ENCODE assay signal across 24 cellular contexts in genomic region chr5:172676914-172677475, GRCh38. TPM values are rescaled to one million over a fixed set of nuclear protein-coding genes. Genes with fewer than 3 reads are reported as not detected.
DNase-seq lines count a peak whose midpoint lies in the region; ATAC-seq, FAIRE-seq and TF ChIP-seq lines count a peak whose summit lies in the region.
"Had no signal": no experiment of that assay in that cellular context is flagged by ENCODE, and none has a peak within 500 bp of the region (broad histone marks: within the 10 kb centered on the region; RNA-seq: fewer than 3 reads in every experiment).

No MANE protein-coding gene starts in this region.

- H3K27me3 ChIP-seq in left ventricle myocardium inferior (ENCODE audit: low read depth) = no peaks in the 10 kb centered on the region
- no peaks in the 10 kb centered on the region for H3K27me3 ChIP-seq in heart right ventricle
- H3K27me3 ChIP-seq in K562 (ENCODE audit: control insufficient read depth in 2 of 2, insufficient read depth in 2 of 2, low read length in 2 of 2) = peaks cover 5 to 28% of the 10 kb centered on the region in 2 experiments; a peak in 3 of 5 replicates
- no peaks in the 10 kb centered on the region for H3K27me3 ChIP-seq in upper lobe of right lung
- H3K27me3 ChIP-seq: BLaER1 had no signal

- no peak for TF ChIP-seq POLR2A in K562 (conservative IDR thresholded peaks at IDR 0.05)

- ATAC-seq in heart right ventricle (no peak), K562 (no peak), upper lobe of right lung (no peak)
- ATAC-seq: CD8-positive, alpha-beta T cell had no signal

- no peaks in the 10 kb centered on the region for H3K4me1 Mint-ChIP-seq in activated CD4-positive, alpha-beta memory T cell treated with anti-CD3 and anti-CD28 coated beads, Interleukin-2, amount 10 ng/mL, durations not matched to agents 7 days and 5 days
- H3K4me1 Mint-ChIP-seq: CD4-positive, CD25-positive, alpha-beta regulatory T cell had no signal

- peaks cover 6% of the 10 kb centered on the region for H3K27me3 Mint-ChIP-seq in activated CD4-positive, alpha-beta memory T cell treated with anti-CD3 and anti-CD28 coated beads, Interleukin-2, amount 10 ng/mL, durations not matched to agents 7 days and 5 days

- no peak overlapping the region for H3K9ac ChIP-seq in K562 (ENCODE audit: insufficient read depth in 1 of 2, low read depth in 2 of 2, low read length in 2 of 2)
- H3K9ac ChIP-seq: BLaER1 had no signal

- H3K79me2 ChIP-seq in K562 (ENCODE audit: control insufficient read depth, insufficient read depth, low read length) = no peaks in the 10 kb centered on the region

- no peak overlapping the region for H3K4me2 ChIP-seq in K562 (ENCODE audit: insufficient read depth, low read length)
- H3K4me2 ChIP-seq: BLaER1 had no signal

- H2AFZ ChIP-seq in K562 (ENCODE audit: low read depth, low read length) = no peak overlapping the region

- H3K4me1 ChIP-seq in left ventricle myocardium inferior (peaks cover 99% of the 10 kb centered on the region), heart right ventricle (peaks cover 7 to 100% (median 69%) of the 10 kb centered on the region in 9 donors), K562 (replicated peaks in 1 of 2; ENCODE audit: control insufficient read depth in 2 of 2, insufficient read depth in 2 of 2, low read length in 2 of 2) (peaks cover 2 to 8% of the 10 kb centered on the region in 2 experiments; a peak in 4 of 5 replicates), upper lobe of right lung (peaks cover 4% of the 10 kb centered on the region)

- intact Hi-C loops in left ventricle myocardium inferior (cut with micrococcal nuclease) (no loop called here), heart right ventricle (cut with DNase I) (no loop called here), K562 (cut with micrococcal nuclease) (no loop called here), posterior vena cava (cut with DNase I) (no loop called here), upper lobe of right lung (cut with DNase I) (no loop called here)

- WGBS in heart right ventricle, 2 donors = 83 to 87% methylated on average over 15 of the region's 15 CpGs
- WGBS in K562 (ENCODE audit: insufficient coverage, low coverage, missing lambda C conversion rate) = 4% methylated on average over 14 of the region's 15 CpGs

- H3K4me3 ChIP-seq in left ventricle myocardium inferior (no peak overlapping the region), heart right ventricle (no peak overlapping the region), K562 (no peak overlapping the region), upper lobe of right lung (no peak overlapping the region)
- H3K4me3 ChIP-seq: BLaER1 had no signal

- TF ChIP-seq RAD21 in K562 (CRISPR knock-in tag; conservative IDR thresholded peaks at IDR 0.05 in 1 of 2, IDR thresholded peaks at IDR 0.05 in 1 of 2) = no peak

- DNase-seq in left ventricle myocardium inferior = no peak
- no peak for DNase-seq in heart right ventricle
- no peak for DNase-seq in K562 (ENCODE audit: extremely low read depth in 1 of 4, low spot score in 3 of 4)
- DNase-seq in posterior vena cava (ENCODE audit: low spot score) = peak; percentile 56
- DNase-seq in upper lobe of right lung = peak; percentile 59
- DNase-seq in activated CD4-positive, alpha-beta memory T cell treated with anti-CD3 and anti-CD28 coated beads, Interleukin-2, amount 10 ng/mL, durations not matched to agents 7 days and 5 days = no peak
- no peak for DNase-seq in MV-4-11 (lab: John Stamatoyannopoulos, UW)
- no peak for DNase-seq in NCI-H1694 treated with DMSO at 0.1 percent for 48 hours (lab: John Stamatoyannopoulos, UW)
- DNase-seq: Caco-2; CD4-positive, CD25-positive, alpha-beta regulatory T cell; CD8-positive, alpha-beta T cell; DMS153; DND-41; H7; HCEC 1CT; HFFc6 had no signal

- no peak for FAIRE-seq in K562 (lab: Jason Lieb, UNC)
- FAIRE-seq: A204.1, G401.6, GM12892, H1 had no signal

- H3K9me1 ChIP-seq in K562 (ENCODE audit: control insufficient read depth, insufficient read depth, low read length) = no peaks in the 10 kb centered on the region

- TF ChIP-seq EP300 in K562 (IDR thresholded peaks at IDR 0.05; ENCODE audit: low read length) = no peak

- no peaks in the 10 kb centered on the region for H3K9me3 Mint-ChIP-seq in activated CD4-positive, alpha-beta memory T cell treated with anti-CD3 and anti-CD28 coated beads, Interleukin-2, amount 10 ng/mL, durations not matched to agents 7 days and 5 days
- H3K9me3 Mint-ChIP-seq: CD8-positive, alpha-beta T cell; HFFc6 had no signal

- CTCF ChIA-PET in K562 (lab: Yijun Ruan, JAX; ENCODE audit: low intra/inter-chr PET ratio) = no interaction called here
- CTCF ChIA-PET in activated CD4-positive, alpha-beta memory T cell treated with anti-CD3 and anti-CD28 coated beads, Interleukin-2, amount 10 ng/mL, durations not matched to agents 7 days and 5 days (lab: Charles Lee) = no interaction called here

- no peak overlapping the region for H3K4me3 Mint-ChIP-seq in activated CD4-positive, alpha-beta memory T cell treated with anti-CD3 and anti-CD28 coated beads, Interleukin-2, amount 10 ng/mL, durations not matched to agents 7 days and 5 days
- H3K4me3 Mint-ChIP-seq: B cell; CD4-positive, CD25-positive, alpha-beta regulatory T cell; CD8-positive, alpha-beta T cell; HFFc6 had no signal

- H3K9me3 ChIP-seq in left ventricle myocardium inferior (replicated peaks) (no peaks in the 10 kb centered on the region), heart right ventricle (no peaks in the 10 kb centered on the region), K562 (replicated peaks; ENCODE audit: control insufficient read depth, insufficient read depth, low read depth, low read length) (no peaks in the 10 kb centered on the region), upper lobe of right lung (no peaks in the 10 kb centered on the region)
- H3K9me3 ChIP-seq: BLaER1, Caco-2 had no signal

- in situ Hi-C loops in K562 (cut with MboI) = no loop called here

- no peak overlapping the region for H3K27ac Mint-ChIP-seq in activated CD4-positive, alpha-beta memory T cell treated with anti-CD3 and anti-CD28 coated beads, Interleukin-2, amount 10 ng/mL, durations not matched to agents 7 days and 5 days
- H3K27ac Mint-ChIP-seq: B cell; CD8-positive, alpha-beta T cell; HFFc6 had no signal

- POLR2A ChIA-PET in K562 (lab: Yijun Ruan, JAX) = no interaction called here
- POLR2A ChIA-PET in activated CD4-positive, alpha-beta memory T cell treated with anti-CD3 and anti-CD28 coated beads, Interleukin-2, amount 10 ng/mL, durations not matched to agents 7 days and 5 days (lab: Charles Lee) = interaction anchor here (0.9 kb wide), 1 partner anchor 257 kb away, joined by 3 read pairs; no protein-coding TSS in a partner anchor

- H4K20me1 ChIP-seq in K562 (replicated peaks; ENCODE audit: control insufficient read depth, insufficient read depth, low read length) = no peaks in the 10 kb centered on the region

- BruUV-seq in K562 (replicated peaks; lab: Mats Ljungman, UMichigan) = no TSS peak

- H3K36me3 Mint-ChIP-seq in activated CD4-positive, alpha-beta memory T cell treated with anti-CD3 and anti-CD28 coated beads, Interleukin-2, amount 10 ng/mL, durations not matched to agents 7 days and 5 days (ENCODE audit: low read depth) = no peaks in the 10 kb centered on the region
- H3K36me3 Mint-ChIP-seq: CD4-positive, CD25-positive, alpha-beta regulatory T cell; CD8-positive, alpha-beta T cell had no signal

- no peak for TF ChIP-seq CTCF in left ventricle myocardium inferior (IDR thresholded peaks at IDR 0.05; ENCODE audit: borderline replicate concordance)
- no peak for TF ChIP-seq CTCF in heart right ventricle (IDR thresholded peaks at IDR 0.05)
- no peak for TF ChIP-seq CTCF in K562 (IDR thresholded peaks at IDR 0.05 in 2 of 3, conservative IDR thresholded peaks at IDR 0.05 in 1 of 3; ENCODE audit: insufficient read depth in 2 of 3, low read depth in 1 of 3, low read length in 3 of 3)
- TF ChIP-seq CTCF in upper lobe of right lung (IDR thresholded peaks at IDR 0.05) = no peak

- H3K36me3 ChIP-seq in left ventricle myocardium inferior = peaks cover 31% of the 10 kb centered on the region
- H3K36me3 ChIP-seq in heart right ventricle = peaks cover 0 to 85% (median 10%) of the 10 kb centered on the region in 9 donors
- no peaks in the 10 kb centered on the region for H3K36me3 ChIP-seq in K562 (ENCODE audit: control insufficient read depth, insufficient read depth, low read length)
- H3K36me3 ChIP-seq in upper lobe of right lung = no peaks in the 10 kb centered on the region

- peak overlapping the region; percentile 97 for H3K27ac ChIP-seq in left ventricle myocardium inferior (replicated peaks)
- H3K27ac ChIP-seq in heart right ventricle = peak overlapping the region in 4 of 10 donors; percentile 7 to 66 (median 24)
- no peak overlapping the region for H3K27ac ChIP-seq in K562 (ENCODE audit: extremely low read depth, low read depth, low read length)
- H3K27ac ChIP-seq in upper lobe of right lung = no peak overlapping the region
- H3K27ac ChIP-seq: 22Rv1, C4-2B had no signal

TF ChIP-seq in K562, 482 proteins besides CTCF, POLR2A, EP300 and RAD21:
- TF ChIP-seq FOXJ2 (tag; IDR thresholded peaks at IDR 0.05) (no peak), NFIC (IDR thresholded peaks at IDR 0.05) (peak; percentile 18; the same call in 1 of the 2 replicates)

RNA-seq across cellular contexts. Expression of gene NEURL1B, which starts 35.9 kb away (rescaled TPM):
- total RNA-seq in left ventricle myocardium inferior (24.0 TPM), heart right ventricle (10 to 100 TPM; 14.4 to 45.8 (median 21.6) TPM), K562 (2014; rRNA removed) (not detected in 2 replicates), K562 (2014; rRNA removed; fragmentation: Illumina TruSeq; extraction: Trizol) (not detected in 2 replicates), K562 (2015; rRNA removed; fragmentation: Illumina TruSeq; extraction: Trizol) (not detected in 2 replicates), K562 (2021) (0.04 TPM in 2 replicates), posterior vena cava (10 to 100 TPM; 32.9 to 38.6 TPM), upper lobe of right lung (25.0 TPM)
- polyA plus RNA-seq in heart right ventricle (10 to 100 TPM; 16.7 to 29.1 TPM), K562 (2011; rRNA removed) (not detected in 2 replicates), K562 (2014; fragmentation: Illumina TruSeq; extraction: Trizol) (not detected in 2 replicates), K562 (2014; fragmentation: Nextera tagmentation; extraction: Ambion mirVana) (not detected), K562 (2014; rRNA removed) (not detected in 2 replicates)
- not detected in 2 replicates for total RNA-seq in K562 (2011; cell fraction: chromatin; rRNA removed; ENCODE audit: low replicate concordance)
- total RNA-seq in K562 (2011; cell fraction: nucleolus; rRNA removed) = not detected in 2 replicates
- not detected in 2 replicates for total RNA-seq in K562 (2011; cell fraction: nucleoplasm; rRNA removed)
- polyA plus RNA-seq in K562 (2011; cell fraction: cytosol; rRNA removed) = not detected in 2 replicates
- not detected in 2 replicates for polyA plus RNA-seq in K562 (2011; cell fraction: nucleus; rRNA removed)
- polyA plus RNA-seq in K562 (2012) = not detected in 2 replicates
- not detected in 2 replicates for polyA minus RNA-seq in K562 (2011; rRNA and poly(A)+ RNA removed)
- not detected in 2 replicates for polyA minus RNA-seq in K562 (2011; cell fraction: cytosol; rRNA and poly(A)+ RNA removed)
- not detected in 2 replicates for polyA minus RNA-seq in K562 (2011; cell fraction: nucleus; rRNA and poly(A)+ RNA removed)
- 1 to 10 TPM; 3.0 to 3.3 TPM for total RNA-seq in activated CD4-positive, alpha-beta memory T cell treated with anti-CD3 and anti-CD28 coated beads, Interleukin-2, amount 10 ng/mL, durations not matched to agents 7 days and 5 days
- polyA plus RNA-seq: CD4-positive, CD25-positive, alpha-beta regulatory T cell had no signal

Comparison
In these comparisons a context has a peak if more than half of its experiments do, and no peak if none do; other contexts are left out.
1. DNase-seq: peak in posterior vena cava (single experiment) and upper lobe of right lung (single experiment); none in left ventricle myocardium inferior (single experiment), heart right ventricle (0 of 2), K562 (0 of 4), activated CD4-positive, alpha-beta memory T cell treated with anti-CD3 and anti-CD28 coated beads, Interleukin-2, amount 10 ng/mL, durations not matched to agents 7 days and 5 days (single experiment), MV-4-11 (single experiment) and NCI-H1694 treated with DMSO at 0.1 percent for 48 hours (single experiment).